In genomic region chr5:132747693-132748440, GRCh38 we compare ENCODE assay signal across 8 cellular contexts. TPM values are rescaled to one million over a fixed set of nuclear protein-coding genes. Genes with fewer than 3 reads are reported as not detected.
DNase-seq lines count a peak whose midpoint lies in the region; ATAC-seq, FAIRE-seq and TF ChIP-seq lines count a peak whose summit lies in the region.

No MANE protein-coding gene starts in this region.

- no peak overlapping the region for H3K27ac Mint-ChIP-seq in stimulated activated memory B cell treated with anti-CD40 and anti-IgM and Interleukin-4, amounts not matched to agents 10 μg/mL and 1 μg/mL and 100 μg/mL, for 72 hours

- H3K4me1 Mint-ChIP-seq in stimulated activated memory B cell treated with anti-CD40 and anti-IgM and Interleukin-4, amounts not matched to agents 10 μg/mL and 1 μg/mL and 100 μg/mL, for 72 hours: peaks cover 22% of the 10 kb centered on the region

- FAIRE-seq in kidney (lab: Jason Lieb, UNC): no peak

- intact Hi-C loops in kidney (cut with DNase I): no loop called here

- H3K9me3 ChIP-seq in kidney (ENCODE audit: control insufficient read depth in 1 of 2, low read length in 2 of 2): no peaks in the 10 kb centered on the region

- H3K36me3 ChIP-seq in kidney (ENCODE audit: control insufficient read depth in 1 of 2, insufficient read depth in 2 of 2, low read length in 2 of 2): no peaks in the 10 kb centered on the region

- peak overlapping the region; percentile 54 for H3K4me3 Mint-ChIP-seq in stimulated activated memory B cell treated with anti-CD40 and anti-IgM and Interleukin-4, amounts not matched to agents 10 μg/mL and 1 μg/mL and 100 μg/mL, for 72 hours

- peaks cover 3% of the 10 kb centered on the region for H3K9me3 Mint-ChIP-seq in stimulated activated memory B cell treated with anti-CD40 and anti-IgM and Interleukin-4, amounts not matched to agents 10 μg/mL and 1 μg/mL and 100 μg/mL, for 72 hours

- no peak for TF ChIP-seq CTCF in kidney (IDR thresholded peaks at IDR 0.05; ENCODE audit: borderline replicate concordance, extremely low read depth, insufficient read depth)

- peaks cover 19% of the 10 kb centered on the region for H3K27me3 Mint-ChIP-seq in stimulated activated memory B cell treated with anti-CD40 and anti-IgM and Interleukin-4, amounts not matched to agents 10 μg/mL and 1 μg/mL and 100 μg/mL, for 72 hours

- no peaks in the 10 kb centered on the region for H3K36me3 Mint-ChIP-seq in stimulated activated memory B cell treated with anti-CD40 and anti-IgM and Interleukin-4, amounts not matched to agents 10 μg/mL and 1 μg/mL and 100 μg/mL, for 72 hours

- DNase-seq in activated effector memory CD4-positive, alpha-beta T cell treated with Interleukin-2 at 50 U/mL for 16 hours: peak; percentile 61
- DNase-seq in kidney (peak; percentile 77), GDM1 (lab: John Stamatoyannopoulos, UW) (no peak), anterior cingulate cortex (lab: John Stamatoyannopoulos, UW) (no peak), NCI-H524 (lab: John Stamatoyannopoulos, UW) (no peak), DMS79 treated with DMSO at 0.1 percent for 48 hours (lab: John Stamatoyannopoulos, UW) (no peak)

- H3K4me1 ChIP-seq in kidney (ENCODE audit: control insufficient read depth in 1 of 2, insufficient read depth in 1 of 2, low read depth in 1 of 2, low read length in 2 of 2): peaks cover 4 to 14% of the 10 kb centered on the region in 2 donors

- H3K27ac ChIP-seq in kidney (ENCODE audit: low read depth in 2 of 2, low read length in 2 of 2): no peak overlapping the region

- ATAC-seq in HG03175 (IDR thresholded peaks at IDR 0.05; ENCODE audit: unreplicated experiment): peak; percentile 3
- peak; percentile 58 for ATAC-seq in stimulated activated memory B cell treated with anti-CD40 and anti-IgM and Interleukin-4, amounts not matched to agents 10 μg/mL and 1 μg/mL and 100 μg/mL, for 72 hours

- no peak overlapping the region for H3K9ac ChIP-seq in kidney (ENCODE audit: low read length in 2 of 2)

- peak overlapping the region in 1 of 2 donors; percentile 62 for H3K4me3 ChIP-seq in kidney (ENCODE audit: low read length in 2 of 2)

RNA-seq across cellular contexts. Expression of gene CCNI2, which starts 0.6 kb away (rescaled TPM):
- 3.4 TPM for total RNA-seq in kidney
- 3.8 TPM for polyA plus RNA-seq in kidney (ENCODE audit: insufficient read depth, low read depth, low replicate concordance)

RNA-seq across cellular contexts. Expression of gene KIF3A, which starts 10.5 kb away (rescaled TPM):
- total RNA-seq in kidney: 13.9 TPM
- 7.1 TPM for polyA plus RNA-seq in kidney (ENCODE audit: insufficient read depth, low read depth, low replicate concordance)

RNA-seq across cellular contexts. Expression of gene SEPTIN8, which starts 29.2 kb away (rescaled TPM):
- 54.4 TPM for total RNA-seq in kidney
- 24.9 TPM for polyA plus RNA-seq in kidney (ENCODE audit: insufficient read depth, low read depth, low replicate concordance)

Comparison
In these comparisons a context has a peak if more than half of its experiments do, and no peak if none do; other contexts are left out.
1. DNase-seq: peak in activated effector memory CD4-positive, alpha-beta T cell treated with Interleukin-2 at 50 U/mL for 16 hours (single experiment) and kidney (single experiment); none in GDM1 (single experiment), anterior cingulate cortex (0 of 58), NCI-H524 (0 of 2) and DMS79 treated with DMSO at 0.1 percent for 48 hours (single experiment).